Comparison of ENCODE assay signal across 9 cellular contexts in genomic region chr1:66349277-66349676, GRCh38.
DNase-seq lines count a peak whose midpoint lies in the region; ATAC-seq, FAIRE-seq and TF ChIP-seq lines count a peak whose summit lies in the region.
"Had no signal": no experiment of that assay in that cellular context is flagged by ENCODE, and none has a peak within 500 bp of the region (broad histone marks: within the 10 kb centered on the region; RNA-seq: fewer than 3 reads in every experiment).

No MANE protein-coding gene starts in this region.

- H3K4ac ChIP-seq in H9 (ENCODE audit: low read depth, low read length), result no peak overlapping the region

- H3K9me3 Mint-ChIP-seq in activated naive CD4-positive, alpha-beta T cell treated with anti-CD3 and anti-CD28 coated beads, Interleukin-2, amount 50 U/mL, for 24 hours, result no peaks in the 10 kb centered on the region
- H3K9me3 Mint-ChIP-seq in activated naive CD8-positive, alpha-beta T cell treated with anti-CD3 and anti-CD28 coated beads, Interleukin-2, amount 10 ng/mL, durations not matched to agents 7 days and 5 days, result no peaks in the 10 kb centered on the region
- no peaks in the 10 kb centered on the region for H3K9me3 Mint-ChIP-seq in H9

- H3K23me2 ChIP-seq in H9 (ENCODE audit: insufficient read length, low read depth, low read length, poor library complexity, severe bottlenecking), result peaks cover 1% of the 10 kb centered on the region

- no peak overlapping the region for H2BK120ac ChIP-seq in H9 (ENCODE audit: low read depth, low read length, poor library complexity, severe bottlenecking)

- H2BK20ac ChIP-seq in H9 (ENCODE audit: low read depth, low read length, poor library complexity, severe bottlenecking), result no peak overlapping the region

- no peak overlapping the region for H2BK15ac ChIP-seq in H9 (ENCODE audit: low read depth, low read length)

- ATAC-seq in activated naive CD8-positive, alpha-beta T cell treated with anti-CD3 and anti-CD28 coated beads, Interleukin-2, amount 10 ng/mL, durations not matched to agents 7 days and 5 days (ENCODE audit: low read depth), result no peak
- ATAC-seq in lower lobe of right lung, result no peak
- no peak for ATAC-seq in GM19324 (IDR thresholded peaks at IDR 0.05; ENCODE audit: low FRiP score, unreplicated experiment)

- no peak overlapping the region for H2AFZ ChIP-seq in H9 (ENCODE audit: low read length)

- TF ChIP-seq POLR2A in tibial nerve (IDR thresholded peaks at IDR 0.05), result no peak

- TF ChIP-seq CTCF in lower lobe of right lung (IDR thresholded peaks at IDR 0.05), result no peak
- no peak for TF ChIP-seq CTCF in tibial nerve (IDR thresholded peaks at IDR 0.05)
- TF ChIP-seq CTCF in kidney (IDR thresholded peaks at IDR 0.05; ENCODE audit: borderline replicate concordance, extremely low read depth, insufficient read depth), result no peak
- no peak for TF ChIP-seq CTCF in H9 (conservative IDR thresholded peaks at IDR 0.05)

- POLR2A ChIA-PET in activated naive CD8-positive, alpha-beta T cell treated with anti-CD3 and anti-CD28 coated beads, Interleukin-2, amount 10 ng/mL, durations not matched to agents 7 days and 5 days (lab: Charles Lee), result interaction anchor here (1.6 to 4.7 kb wide), 3 partner anchors 12 to 96 kb away, joined by 11 to 32 read pairs (median 19); no protein-coding TSS in a partner anchor

- H3K14ac ChIP-seq in H9 (ENCODE audit: insufficient read depth, low read length), result no peak overlapping the region

- no peaks in the 10 kb centered on the region for H3K27me3 Mint-ChIP-seq in activated naive CD4-positive, alpha-beta T cell treated with anti-CD3 and anti-CD28 coated beads, Interleukin-2, amount 50 U/mL, for 24 hours
- H3K27me3 Mint-ChIP-seq in activated naive CD8-positive, alpha-beta T cell treated with anti-CD3 and anti-CD28 coated beads, Interleukin-2, amount 10 ng/mL, durations not matched to agents 7 days and 5 days, result no peaks in the 10 kb centered on the region
- no peaks in the 10 kb centered on the region for H3K27me3 Mint-ChIP-seq in H9 (ENCODE audit: low read depth)

- H2AK5ac ChIP-seq in H9 (ENCODE audit: insufficient read length, low read length), result no peak overlapping the region

- peak overlapping the region; percentile 81 for H3K4me3 Mint-ChIP-seq in activated naive CD4-positive, alpha-beta T cell treated with anti-CD3 and anti-CD28 coated beads, Interleukin-2, amount 50 U/mL, for 24 hours
- peak overlapping the region; percentile 83 for H3K4me3 Mint-ChIP-seq in activated naive CD8-positive, alpha-beta T cell treated with anti-CD3 and anti-CD28 coated beads, Interleukin-2, amount 10 ng/mL, durations not matched to agents 7 days and 5 days
- no peak overlapping the region for H3K4me3 Mint-ChIP-seq in H9

- peaks cover 2% of the 10 kb centered on the region; the same call in 1 of the 2 replicates for H3K79me2 ChIP-seq in H9 (ENCODE audit: insufficient read depth, low read length)

- no peak overlapping the region for H3K18ac ChIP-seq in H9 (ENCODE audit: insufficient read length, low read depth, low read length)

- H3K56ac ChIP-seq in H9 (ENCODE audit: insufficient read length, low read depth, low read length), result no peak overlapping the region

- intact Hi-C loops in lower lobe of right lung (cut with DNase I), result no loop called here
- intact Hi-C loops in kidney (cut with DNase I), result no loop called here

- H3K9me3 ChIP-seq in lower lobe of right lung (no peaks in the 10 kb centered on the region), tibial nerve (no peaks in the 10 kb centered on the region), kidney (ENCODE audit: control insufficient read depth in 1 of 2, low read length in 2 of 2) (no peaks in the 10 kb centered on the region), H9 (ENCODE audit: control insufficient read depth, low read depth, low read length) (no peaks in the 10 kb centered on the region)
- H3K9me3 ChIP-seq: BLaER1 had no signal

- H3K79me1 ChIP-seq in H9 (ENCODE audit: insufficient read depth, low read depth, low read length, poor library complexity, severe bottlenecking), result no peaks in the 10 kb centered on the region

- no peak for FAIRE-seq in kidney (lab: Jason Lieb, UNC)

- H4K8ac ChIP-seq in H9 (replicated peaks; ENCODE audit: insufficient read length, low read depth, low read length), result no peak overlapping the region

- H3K27ac Mint-ChIP-seq in activated naive CD4-positive, alpha-beta T cell treated with anti-CD3 and anti-CD28 coated beads, Interleukin-2, amount 50 U/mL, for 24 hours, result peak overlapping the region; percentile 96
- peak overlapping the region; percentile 91 for H3K27ac Mint-ChIP-seq in activated naive CD8-positive, alpha-beta T cell treated with anti-CD3 and anti-CD28 coated beads, Interleukin-2, amount 10 ng/mL, durations not matched to agents 7 days and 5 days
- peak overlapping the region in 1 of 3 experiments; percentile 85; a peak in 1 of 7 replicates for H3K27ac Mint-ChIP-seq in H9

- no peak overlapping the region for H3T11ph ChIP-seq in H9 (ENCODE audit: low read length)

- no peak overlapping the region for H2BK5ac ChIP-seq in H9 (ENCODE audit: insufficient read length, low read length)

- no peaks in the 10 kb centered on the region for H3K36me3 ChIP-seq in lower lobe of right lung
- no peaks in the 10 kb centered on the region for H3K36me3 ChIP-seq in tibial nerve
- no peaks in the 10 kb centered on the region for H3K36me3 ChIP-seq in kidney (ENCODE audit: control insufficient read depth in 1 of 2, insufficient read depth in 2 of 2, low read length in 2 of 2)
- H3K36me3 ChIP-seq: BLaER1 had no signal

- no peak overlapping the region for H3K4me3 ChIP-seq in lower lobe of right lung
- no peak overlapping the region for H3K4me3 ChIP-seq in tibial nerve
- H3K4me3 ChIP-seq in kidney (ENCODE audit: low read length in 2 of 2), result no peak overlapping the region
- H3K4me3 ChIP-seq: BLaER1 had no signal

- H3K27ac ChIP-seq in lower lobe of right lung (peak overlapping the region; percentile 32), tibial nerve (peak overlapping the region in 3 of 4 donors; percentile 65 to 85 (median 74)), kidney (ENCODE audit: low read depth in 2 of 2, low read length in 2 of 2) (no peak overlapping the region), H9 (ENCODE audit: insufficient read length, low read depth, low read length) (no peak overlapping the region)

- WGBS in tibial nerve, 2 donors, result 40 to 43% methylated on average over 3 of the region's 3 CpGs
- WGBS in H9 (ENCODE audit: extremely low coverage, insufficient read length, low lambda C conversion rate), result no CpG with 5 or more reads among the region's 3 CpGs

- H3K9ac ChIP-seq in kidney (ENCODE audit: low read length in 2 of 2), result no peak overlapping the region
- no peak overlapping the region for H3K9ac ChIP-seq in H9 (ENCODE audit: extremely low read depth, insufficient read length, low read length)
- H3K9ac ChIP-seq: BLaER1 had no signal

- H4K20me1 ChIP-seq in H9 (ENCODE audit: control insufficient read depth, insufficient read depth, insufficient read length), result no peaks in the 10 kb centered on the region
- H4K20me1 ChIP-seq: BLaER1 had no signal

- H3K4me1 ChIP-seq in lower lobe of right lung (peaks cover 60% of the 10 kb centered on the region), tibial nerve (peaks cover 0 to 55% (median 38%) of the 10 kb centered on the region in 4 donors), kidney (ENCODE audit: control insufficient read depth in 1 of 2, insufficient read depth in 1 of 2, low read depth in 1 of 2, low read length in 2 of 2) (peaks cover 1 to 2% of the 10 kb centered on the region in 2 donors), H9 (ENCODE audit: insufficient read depth, low read length) (peaks cover 15% of the 10 kb centered on the region; the same call in 1 of the 2 replicates)

- no peak for DNase-seq in activated naive CD4-positive, alpha-beta T cell (lab: John Stamatoyannopoulos, UW)
- no peak for DNase-seq in activated naive CD8-positive, alpha-beta T cell treated with anti-CD3 and anti-CD28 coated beads, Interleukin-2, amount 10 ng/mL, durations not matched to agents 7 days and 5 days
- DNase-seq in lower lobe of right lung, result no peak
- DNase-seq in tibial nerve (ENCODE audit: low spot score in 2 of 2), result no peak
- no peak for DNase-seq in kidney
- DNase-seq in H9, result no peak

- no peak for TF ChIP-seq EP300 in tibial nerve (IDR thresholded peaks at IDR 0.05)

- peaks cover 99% of the 10 kb centered on the region for H3K4me1 Mint-ChIP-seq in activated naive CD4-positive, alpha-beta T cell treated with anti-CD3 and anti-CD28 coated beads, Interleukin-2, amount 50 U/mL, for 24 hours
- H3K4me1 Mint-ChIP-seq in activated naive CD8-positive, alpha-beta T cell treated with anti-CD3 and anti-CD28 coated beads, Interleukin-2, amount 10 ng/mL, durations not matched to agents 7 days and 5 days, result peaks cover 76% of the 10 kb centered on the region
- peaks cover 51 to 90% of the 10 kb centered on the region in 2 experiments for H3K4me1 Mint-ChIP-seq in H9

- no peak overlapping the region for H2BK12ac ChIP-seq in H9 (ENCODE audit: insufficient read length, low read depth, low read length)

- H3K23ac ChIP-seq in H9 (ENCODE audit: insufficient read length, low read depth, low read length), result no peak overlapping the region

- no peak overlapping the region for H4K91ac ChIP-seq in H9 (ENCODE audit: insufficient read length, low read depth, low read length)

- no peak overlapping the region for H3K4me2 ChIP-seq in H9 (ENCODE audit: insufficient read depth, insufficient read length, low read length)

- peaks cover 27% of the 10 kb centered on the region for H3K36me3 Mint-ChIP-seq in activated naive CD4-positive, alpha-beta T cell treated with anti-CD3 and anti-CD28 coated beads, Interleukin-2, amount 50 U/mL, for 24 hours
- H3K36me3 Mint-ChIP-seq in activated naive CD8-positive, alpha-beta T cell treated with anti-CD3 and anti-CD28 coated beads, Interleukin-2, amount 10 ng/mL, durations not matched to agents 7 days and 5 days, result peaks cover 20% of the 10 kb centered on the region
- no peaks in the 10 kb centered on the region for H3K36me3 Mint-ChIP-seq in H9 (ENCODE audit: insufficient read depth in 1 of 3, low read depth in 3 of 3)

- H3K27me3 ChIP-seq in lower lobe of right lung (ENCODE audit: low read depth) (no peaks in the 10 kb centered on the region), tibial nerve (no peaks in the 10 kb centered on the region), H9 (ENCODE audit: insufficient read depth, low read length) (no peaks in the 10 kb centered on the region)
- H3K27me3 ChIP-seq: BLaER1 had no signal

- no peak overlapping the region for H4K5ac ChIP-seq in H9 (ENCODE audit: insufficient read length, low read depth, low read length)

Comparison
In these comparisons a context has a peak if more than half of its experiments do, and no peak if none do; other contexts are left out.
1. H3K4me3 Mint-ChIP-seq: peak in activated naive CD4-positive, alpha-beta T cell treated with anti-CD3 and anti-CD28 coated beads, Interleukin-2, amount 50 U/mL, for 24 hours (single experiment) and activated naive CD8-positive, alpha-beta T cell treated with anti-CD3 and anti-CD28 coated beads, Interleukin-2, amount 10 ng/mL, durations not matched to agents 7 days and 5 days (single experiment); none in H9 (0 of 2).
2. H3K27ac ChIP-seq: peak in lower lobe of right lung (single experiment) and tibial nerve (3 of 4); none in kidney (0 of 2) and H9 (single experiment).